In genomic region chrX:153929576-153929975, GRCh38 we compare ENCODE assay signal across 13 cellular contexts. TPM values are rescaled to one million over a fixed set of nuclear protein-coding genes. Genes with fewer than 3 reads are reported as not detected.
DNase-seq lines count a peak whose midpoint lies in the region; ATAC-seq, FAIRE-seq and TF ChIP-seq lines count a peak whose summit lies in the region.
"Had no signal": no experiment of that assay in that cellular context is flagged by ENCODE, and none has a peak within 500 bp of the region (broad histone marks: within the 10 kb centered on the region; RNA-seq: fewer than 3 reads in every experiment).

No MANE protein-coding gene starts in this region.

- intact Hi-C loops in CD4-positive, alpha-beta memory T cell (cut with micrococcal nuclease), result no loop called here
- intact Hi-C loops in esophagus squamous epithelium (cut with DNase I), result no loop called here

- TF ChIP-seq CTCF in A549 (IDR thresholded peaks at IDR 0.05) (no peak), RWPE1 (conservative IDR thresholded peaks at IDR 0.05; ENCODE audit: low read depth) (no peak), esophagus squamous epithelium (IDR thresholded peaks at IDR 0.05) (no peak)

- H3K36me3 ChIP-seq in CD4-positive, alpha-beta memory T cell (ENCODE audit: insufficient read depth, low read length), result peaks cover 4% of the 10 kb centered on the region
- peaks cover 0 to 37% (median 0%) of the 10 kb centered on the region in 3 donors for H3K36me3 ChIP-seq in esophagus squamous epithelium

- no peaks in the 10 kb centered on the region for H3K9me3 Mint-ChIP-seq in CD4-positive, alpha-beta memory T cell
- H3K9me3 Mint-ChIP-seq: memory B cell had no signal

- 0 out of 6 replicates have a peak overlapping the region, but pooled peaks of 1 of the 2 experiments have one; percentile 20 for H3K27ac ChIP-seq in A549
- no peak overlapping the region for H3K27ac ChIP-seq in CD4-positive, alpha-beta memory T cell (ENCODE audit: low read depth, low read length)
- peak overlapping the region; percentile 96 for H3K27ac ChIP-seq in RWPE1
- H3K27ac ChIP-seq in esophagus squamous epithelium, result peak overlapping the region in 3 of 4 donors; percentile 73 to 98 (median 97)

- no peak for DNase-seq in A549 (ENCODE audit: low read depth in 1 of 2, low spot score in 1 of 2)
- DNase-seq in CD4-positive, alpha-beta memory T cell, result no peak
- no peak for DNase-seq in RWPE1 (ENCODE audit: low spot score)
- DNase-seq in esophagus squamous epithelium (lab: John Stamatoyannopoulos, UW), result no peak
- DNase-seq in NCI-H82 treated with DMSO at 0.1 percent for 48 hours (lab: John Stamatoyannopoulos, UW; ENCODE audit: unreplicated experiment), result no peak
- DNase-seq in retina, result no peak
- DNase-seq in SKM-1 treated with dmso at 0.1 percent for 144 hours (lab: John Stamatoyannopoulos, UW; ENCODE audit: unreplicated experiment), result no peak
- DNase-seq: posterior cingulate gyrus; stimulated activated CD4-positive, alpha-beta T cell treated with anti-CD3 and anti-CD28 coated beads, Interleukin-2, amount 100 ng/mL, for 24 hours; stimulated activated naive CD4-positive, alpha-beta T cell treated with Interleukin-2 at 50 U/mL for 16 hours had no signal

- H3K4me3 Mint-ChIP-seq in CD4-positive, alpha-beta memory T cell, result peak overlapping the region in 3 of 8 donors; percentile 31 to 85 (median 64)

- FAIRE-seq in A549 (lab: Jason Lieb, UNC), result no peak

- peaks cover 7 to 62% (median 46%) of the 10 kb centered on the region in 4 donors for H3K4me1 Mint-ChIP-seq in CD4-positive, alpha-beta memory T cell

- POLR2A ChIA-PET in A549 (lab: Yijun Ruan, JAX) (interaction anchor here (1.0 kb wide), 1 partner anchor 11 kb away, joined by 3 read pairs; no protein-coding TSS in a partner anchor), RWPE1 (lab: Yijun Ruan, JAX; ENCODE audit: low non-redundant PET) (no interaction called here)
- POLR2A ChIA-PET in CD4-positive, alpha-beta memory T cell (lab: Charles Lee; ENCODE audit: partially characterized antibody), result interaction anchor here (20.6 kb wide), 1 partner anchor 14 kb away, joined by 447 read pairs; the partner anchor contains the start of genes NAA10 and RENBP

- H3K36me3 Mint-ChIP-seq in CD4-positive, alpha-beta memory T cell, result peaks cover 5 to 28% of the 10 kb centered on the region in 2 donors

- CTCF ChIA-PET in A549 (lab: Yijun Ruan, JAX), result interaction anchor here (1.0 to 25.1 kb wide), 3 partner anchors 9 to 165 kb away, joined by 3 to 363 read pairs (median 8); partner anchors contain the start of genes PLXNB3 and RENBP
- CTCF ChIA-PET in CD4-positive, alpha-beta memory T cell (lab: Charles Lee; ENCODE audit: partially characterized antibody), result interaction anchor here (0.8 to 14.9 kb wide), 2 partner anchors 17 to 102 kb away, joined by 3 to 290 read pairs; partner anchors contain the start of gene RENBP
- CTCF ChIA-PET in RWPE1 (lab: Yijun Ruan, JAX), result no interaction called here

- ATAC-seq in A549, result no peak
- ATAC-seq in activated CD4-positive, CD25-positive, alpha-beta regulatory T cell treated with anti-CD3 and anti-CD28 coated beads, Interleukin-2, amount 50 U/mL, for 24 hours, result no peak

- no peaks in the 10 kb centered on the region for H3K27me3 Mint-ChIP-seq in CD4-positive, alpha-beta memory T cell
- H3K27me3 Mint-ChIP-seq: memory B cell had no signal

- WGBS in A549 (ENCODE audit: missing lambda C conversion rate), result 95% methylated on average over 6 of the region's 10 CpGs
- WGBS in esophagus squamous epithelium, 2 donors, result 84% methylated on average over 9 of the region's 10 CpGs; no CpG with 5 or more reads in 1 of the 2 donors

- H3K9me3 ChIP-seq in A549 (no peaks in the 10 kb centered on the region), esophagus squamous epithelium (no peaks in the 10 kb centered on the region)
- no peaks in the 10 kb centered on the region for H3K9me3 ChIP-seq in CD4-positive, alpha-beta memory T cell (ENCODE audit: control insufficient read depth in 1 of 2, low read length in 2 of 2)

- H3K4me2 ChIP-seq in A549, result peak overlapping the region; percentile 70

- no peak for TF ChIP-seq RAD21 in A549 (conservative IDR thresholded peaks at IDR 0.05 in 1 of 2, IDR thresholded peaks at IDR 0.05 in 1 of 2)

- TF ChIP-seq POLR2A in A549 (IDR thresholded peaks at IDR 0.05; ENCODE audit: low read length) (no peak), esophagus squamous epithelium (IDR thresholded peaks at IDR 0.05) (no peak)

- TF ChIP-seq EP300 in A549 (IDR thresholded peaks at IDR 0.05), result no peak

- peak overlapping the region in 5 of 7 donors; percentile 83 to 99 (median 95) for H3K27ac Mint-ChIP-seq in CD4-positive, alpha-beta memory T cell

- H3K4me1 ChIP-seq in A549 (peaks cover 23% of the 10 kb centered on the region), esophagus squamous epithelium (peaks cover 19 to 59% (median 30%) of the 10 kb centered on the region in 3 donors)
- H3K4me1 ChIP-seq in CD4-positive, alpha-beta memory T cell (ENCODE audit: insufficient read depth, low read length), result peaks cover 15% of the 10 kb centered on the region

- no peak overlapping the region for H3K4me3 ChIP-seq in A549
- no peak overlapping the region for H3K4me3 ChIP-seq in CD4-positive, alpha-beta memory T cell (ENCODE audit: low read length in 2 of 2)
- no peak overlapping the region for H3K4me3 ChIP-seq in esophagus squamous epithelium

- no peaks in the 10 kb centered on the region for H3K27me3 ChIP-seq in CD4-positive, alpha-beta memory T cell (ENCODE audit: insufficient read depth, low read length)
- no peaks in the 10 kb centered on the region for H3K27me3 ChIP-seq in esophagus squamous epithelium

TF ChIP-seq in A549, 52 proteins besides CTCF, POLR2A, EP300 and RAD21 (continues in another document):
- TF ChIP-seq EHF (CRISPR knock-in tag; IDR thresholded peaks at IDR 0.05) (no peak), ESRRA (IDR thresholded peaks at IDR 0.05; ENCODE audit: borderline replicate concordance, low read length) (no peak), MYC (IDR thresholded peaks at IDR 0.05; ENCODE audit: borderline replicate concordance, low read length) (no peak), HEYL (CRISPR knock-in tag; IDR thresholded peaks at IDR 0.05) (no peak), RFX5 (IDR thresholded peaks at IDR 0.05) (no peak), HES2 (IDR thresholded peaks at IDR 0.05) (no peak), ZSCAN20 (CRISPR knock-in tag; IDR thresholded peaks at IDR 0.05) (no peak), MAFK (IDR thresholded peaks at IDR 0.05; ENCODE audit: partially characterized antibody) (no peak), HOXB5 (CRISPR knock-in tag; IDR thresholded peaks at IDR 0.05) (no peak)

RNA-seq across cellular contexts. Expression of gene ARHGAP4, which starts 3.5 kb away (rescaled TPM):
- polyA plus RNA-seq in A549 (2011; rRNA removed) (0.78 and 0.95 TPM in 2 replicates), A549 (2017; fragmentation: RNase III; extraction: RNeasy Plus Mini Kit Qiagen cat#74134 plus additional on column Dnase treatment) (0.98 to 2.3 TPM (median 1.1 TPM) in 3 replicates)
- 0.70 and 0.82 TPM in 2 replicates for polyA plus RNA-seq in A549 (2012; cell fraction: cytosol; rRNA removed)
- 8.9 and 9.7 TPM in 2 replicates for polyA plus RNA-seq in A549 (2012; cell fraction: nucleus; rRNA removed)
- polyA minus RNA-seq in A549 (2011; rRNA and poly(A)+ RNA removed), result 2.1 and 2.8 TPM in 2 replicates
- 100 to 1,000 TPM; 327 to 330 TPM for total RNA-seq in CD4-positive, alpha-beta memory T cell
- 100 to 1,000 TPM in 1 of 2 donors, 10 to 100 TPM in 1; 65.4 to 117 TPM for polyA plus RNA-seq in CD4-positive, alpha-beta memory T cell
- total RNA-seq in esophagus squamous epithelium, result 10 to 100 TPM in 1 of 4 donors, 1 to 10 TPM in 3; 3.9 to 18.3 (median 7.6) TPM

RNA-seq across cellular contexts. Expression of gene NAA10, which starts 5.3 kb away (rescaled TPM):
- polyA plus RNA-seq in A549 (2011; rRNA removed), result 63.5 and 88.8 TPM in 2 replicates
- 224 and 258 TPM in 2 replicates for polyA plus RNA-seq in A549 (2012; cell fraction: cytosol; rRNA removed)
- 239 and 267 TPM in 2 replicates for polyA plus RNA-seq in A549 (2012; cell fraction: nucleus; rRNA removed)
- 230 to 251 TPM (median 237 TPM) in 3 replicates for polyA plus RNA-seq in A549 (2017; fragmentation: RNase III; extraction: RNeasy Plus Mini Kit Qiagen cat#74134 plus additional on column Dnase treatment)
- 77.6 and 92.3 TPM in 2 replicates for polyA minus RNA-seq in A549 (2011; rRNA and poly(A)+ RNA removed)
- total RNA-seq in CD4-positive, alpha-beta memory T cell, result 10 to 100 TPM; 88.9 to 94.9 TPM
- 10 to 100 TPM; 57.6 to 96.3 TPM for polyA plus RNA-seq in CD4-positive, alpha-beta memory T cell
- total RNA-seq in esophagus squamous epithelium, result 10 to 100 TPM; 42.5 to 92.5 (median 87.6) TPM

RNA-seq across cellular contexts. Expression of gene RENBP, which starts 14.9 kb away (rescaled TPM):
- polyA plus RNA-seq in A549 (2011; rRNA removed) (not detected in 2 replicates), A549 (2017; fragmentation: RNase III; extraction: RNeasy Plus Mini Kit Qiagen cat#74134 plus additional on column Dnase treatment) (not detected in 3 replicates)
- polyA plus RNA-seq in A549 (2012; cell fraction: cytosol; rRNA removed), result 0.05 and 0.07 TPM in 2 replicates
- 0.19 and 0.27 TPM in 2 replicates for polyA plus RNA-seq in A549 (2012; cell fraction: nucleus; rRNA removed)
- polyA minus RNA-seq in A549 (2011; rRNA and poly(A)+ RNA removed), result not detected in 2 replicates
- total RNA-seq in CD4-positive, alpha-beta memory T cell, result 10 to 100 TPM; 17.2 to 21.3 TPM
- under 1 TPM in 1 of 2 donors, not detected in 1; 0.65 TPM for polyA plus RNA-seq in CD4-positive, alpha-beta memory T cell
- 1 to 10 TPM in 2 of 4 donors, under 1 TPM in 1, not detected in 1; 0.45 to 7.6 (median 3.1) TPM for total RNA-seq in esophagus squamous epithelium

RNA-seq across cellular contexts. Expression of gene AVPR2, which starts 25.1 kb away (rescaled TPM):
- polyA plus RNA-seq in A549 (2011; rRNA removed) (not detected in 2 replicates), A549 (2017; fragmentation: RNase III; extraction: RNeasy Plus Mini Kit Qiagen cat#74134 plus additional on column Dnase treatment) (0.05 TPM in 1 of 3 replicates, not detected in the others)
- 0.03 and 0.05 TPM in 2 replicates for polyA plus RNA-seq in A549 (2012; cell fraction: cytosol; rRNA removed)
- polyA plus RNA-seq in A549 (2012; cell fraction: nucleus; rRNA removed), result 0.04 TPM in 1 of 2 replicates, not detected in the other
- polyA minus RNA-seq in A549 (2011; rRNA and poly(A)+ RNA removed), result not detected in 2 replicates
- not detected for total RNA-seq in CD4-positive, alpha-beta memory T cell
- under 1 TPM in 1 of 2 donors, not detected in 1; 0.15 TPM for polyA plus RNA-seq in CD4-positive, alpha-beta memory T cell
- total RNA-seq in esophagus squamous epithelium, result 1 to 10 TPM in 1 of 4 donors, under 1 TPM in 3; 0.19 to 1.3 (median 0.29) TPM
- total RNA-seq: RPMI7951 had no signal

RNA-seq across cellular contexts. Expression of gene HCFC1, which starts 42.0 kb away (rescaled TPM):
- polyA plus RNA-seq in A549 (2011; rRNA removed) (4.4 and 11.9 TPM in 2 replicates), A549 (2017; fragmentation: RNase III; extraction: RNeasy Plus Mini Kit Qiagen cat#74134 plus additional on column Dnase treatment) (31.0 to 33.3 TPM (median 32.9 TPM) in 3 replicates)
- 17.0 and 25.3 TPM in 2 replicates for polyA plus RNA-seq in A549 (2012; cell fraction: cytosol; rRNA removed)
- polyA plus RNA-seq in A549 (2012; cell fraction: nucleus; rRNA removed), result 71.6 and 78.9 TPM in 2 replicates
- 21.9 and 36.5 TPM in 2 replicates for polyA minus RNA-seq in A549 (2011; rRNA and poly(A)+ RNA removed)
- total RNA-seq in CD4-positive, alpha-beta memory T cell, result 10 to 100 TPM; 52.6 to 53.4 TPM
- polyA plus RNA-seq in CD4-positive, alpha-beta memory T cell, result 10 to 100 TPM in 1 of 2 donors, 1 to 10 TPM in 1; 1.6 to 14.9 TPM
- 10 to 100 TPM; 22.2 to 54.0 (median 37.0) TPM for total RNA-seq in esophagus squamous epithelium

Comparison
In these comparisons a context has a peak if more than half of its experiments do, and no peak if none do; other contexts are left out.
1. RNA of gene ARHGAP4, which starts 3.5 kb away (total RNA-seq): 327 to 330 TPM in CD4-positive, alpha-beta memory T cell; 3.9 to 18.3 TPM in esophagus squamous epithelium; every median in the first group is over 10 times any median in the second.